ENCODE assay signal across 34 cellular contexts in genomic region chr10:124474502-124475070, GRCh38. TPM values are rescaled to one million over a fixed set of nuclear protein-coding genes. Genes with fewer than 3 reads are reported as not detected.
DNase-seq lines count a peak whose midpoint lies in the region; ATAC-seq and TF ChIP-seq lines count a peak whose summit lies in the region.
"Had no signal": no experiment of that assay in that cellular context is flagged by ENCODE, and none has a peak within 500 bp of the region (broad histone marks: within the 10 kb centered on the region; RNA-seq: fewer than 3 reads in every experiment).

No MANE protein-coding gene starts in this region.

- H3K4me1 ChIP-seq in DND-41 (ENCODE audit: insufficient read depth, low read length) (no peaks in the 10 kb centered on the region), psoas muscle (no peaks in the 10 kb centered on the region)
- H3K4me1 ChIP-seq: breast epithelium, SJCRH30, suprapubic skin had no signal

- H3K27me3 ChIP-seq in DND-41 (ENCODE audit: insufficient read depth, low read length, poor library complexity) (no peaks in the 10 kb centered on the region), psoas muscle (ENCODE audit: insufficient read depth in 3 of 3, low read length in 2 of 3) (no peaks in the 10 kb centered on the region)
- H3K27me3 ChIP-seq: breast epithelium, dorsolateral prefrontal cortex, esophagus squamous epithelium, heart left ventricle, SJCRH30, suprapubic skin had no signal

- no peak overlapping the region for H3K4me3 Mint-ChIP-seq in mesothelial cell of epicardium
- H3K4me3 Mint-ChIP-seq: activated naive CD8-positive, alpha-beta T cell treated with anti-CD3 and anti-CD28 coated beads for 36 hours; natural killer cell; stimulated activated memory B cell treated with anti-CD40 and anti-IgM and Interleukin-4, amounts not matched to agents 10 μg/mL and 1 μg/mL and 100 μg/mL, for 72 hours had no signal

- ATAC-seq in DND-41 (ENCODE audit: insufficient read depth, low read depth) (peak; percentile 55), left lobe of liver (peak; percentile 27), psoas muscle (no peak), HG02763 (IDR thresholded peaks at IDR 0.05; ENCODE audit: unreplicated experiment) (no peak)
- ATAC-seq: heart left ventricle; natural killer cell; stimulated activated memory B cell treated with anti-CD40 and anti-IgM and Interleukin-4, amounts not matched to agents 10 μg/mL and 1 μg/mL and 100 μg/mL, for 72 hours had no signal

- H3K27ac ChIP-seq in DND-41 (ENCODE audit: low read length) (no peak overlapping the region), psoas muscle (no peak overlapping the region)
- H3K27ac ChIP-seq: breast epithelium, dorsolateral prefrontal cortex, esophagus squamous epithelium, heart left ventricle, SJCRH30, suprapubic skin, WERI-Rb-1 had no signal

- H3K9me3 ChIP-seq in DND-41 (ENCODE audit: insufficient read depth, low read length, severe bottlenecking), result no peaks in the 10 kb centered on the region
- no peaks in the 10 kb centered on the region for H3K9me3 ChIP-seq in psoas muscle
- H3K9me3 ChIP-seq: breast epithelium, esophagus squamous epithelium, heart left ventricle, SJCRH30, suprapubic skin had no signal

- intact Hi-C loops in psoas muscle (cut with DNase I), result no loop called here

- H3K27ac Mint-ChIP-seq in mesothelial cell of epicardium, result no peak overlapping the region
- H3K27ac Mint-ChIP-seq: activated naive CD8-positive, alpha-beta T cell treated with anti-CD3 and anti-CD28 coated beads for 36 hours; natural killer cell; stimulated activated memory B cell treated with anti-CD40 and anti-IgM and Interleukin-4, amounts not matched to agents 10 μg/mL and 1 μg/mL and 100 μg/mL, for 72 hours had no signal

- H3K9me3 Mint-ChIP-seq in mesothelial cell of epicardium, result no peaks in the 10 kb centered on the region
- H3K9me3 Mint-ChIP-seq: activated naive CD8-positive, alpha-beta T cell treated with anti-CD3 and anti-CD28 coated beads for 36 hours; natural killer cell; stimulated activated memory B cell treated with anti-CD40 and anti-IgM and Interleukin-4, amounts not matched to agents 10 μg/mL and 1 μg/mL and 100 μg/mL, for 72 hours had no signal

- H3K4me3 ChIP-seq in DND-41 (ENCODE audit: low read depth in 1 of 2, low read length in 2 of 2) (no peak overlapping the region), psoas muscle (no peak overlapping the region)
- no peak overlapping the region for H3K4me3 ChIP-seq in Jurkat, Clone E6-1 (ENCODE audit: low read length)
- H3K4me3 ChIP-seq: breast epithelium, dorsolateral prefrontal cortex, esophagus squamous epithelium, heart left ventricle, SJCRH30, suprapubic skin had no signal

- no peaks in the 10 kb centered on the region for H3K36me3 ChIP-seq in DND-41 (ENCODE audit: insufficient read depth, low read length)
- H3K36me3 ChIP-seq in psoas muscle (ENCODE audit: insufficient read depth in 1 of 2, low read depth in 1 of 2), result no peaks in the 10 kb centered on the region
- H3K36me3 ChIP-seq: breast epithelium, heart left ventricle, SJCRH30, suprapubic skin, WERI-Rb-1 had no signal

- no peak overlapping the region for H2AFZ ChIP-seq in DND-41 (ENCODE audit: low read depth, low read length)

- no peak for TF ChIP-seq CTCF in DND-41 (IDR thresholded peaks at IDR 0.05; ENCODE audit: borderline replicate concordance, extremely low read depth, low read length, poor library complexity, severe bottlenecking)
- no peak for TF ChIP-seq CTCF in mesothelial cell of epicardium (IDR thresholded peaks at IDR 0.05; ENCODE audit: unreplicated experiment)
- no peak for TF ChIP-seq CTCF in psoas muscle (IDR thresholded peaks at IDR 0.05)

- no peaks in the 10 kb centered on the region for H3K36me3 Mint-ChIP-seq in mesothelial cell of epicardium
- H3K36me3 Mint-ChIP-seq: activated naive CD8-positive, alpha-beta T cell treated with anti-CD3 and anti-CD28 coated beads for 36 hours; natural killer cell had no signal

- no peaks in the 10 kb centered on the region for H3K79me2 ChIP-seq in DND-41 (ENCODE audit: insufficient read depth, low read length)

- no peak overlapping the region for H3K4me2 ChIP-seq in DND-41 (ENCODE audit: insufficient read depth, low read length)

- WGBS in psoas muscle, 3 donors, result 65 to 79% (median 78%) methylated on average over 9 of the region's 9 CpGs

- H3K27me3 Mint-ChIP-seq in mesothelial cell of epicardium (ENCODE audit: low read depth), result no peaks in the 10 kb centered on the region
- H3K27me3 Mint-ChIP-seq: activated naive CD8-positive, alpha-beta T cell treated with anti-CD3 and anti-CD28 coated beads for 36 hours; stimulated activated memory B cell treated with anti-CD40 and anti-IgM and Interleukin-4, amounts not matched to agents 10 μg/mL and 1 μg/mL and 100 μg/mL, for 72 hours had no signal

- H3K4me1 Mint-ChIP-seq in mesothelial cell of epicardium, result peaks cover 4% of the 10 kb centered on the region

- peaks cover 19% of the 10 kb centered on the region for H4K20me1 ChIP-seq in DND-41 (ENCODE audit: insufficient read depth, low read length)

- DNase-seq in DND-41, result no peak
- DNase-seq in Jurkat, Clone E6-1 (ENCODE audit: low read depth, low spot score), result peak; percentile 77
- peak; percentile 50 for DNase-seq in NCI-H69 (lab: John Stamatoyannopoulos, UW)
- peak; percentile 74 for DNase-seq in left lobe of liver (ENCODE audit: low spot score)
- DNase-seq in mesothelial cell of epicardium (ENCODE audit: low spot score in 2 of 2, unreplicated experiment in 2 of 2), result no peak
- no peak for DNase-seq in C1 segment of cervical spinal cord (lab: John Stamatoyannopoulos, UW)
- DNase-seq in psoas muscle, result no peak
- DNase-seq: activated CD4-positive, alpha-beta T cell treated with anti-CD3 and anti-CD28 coated beads for 48 hours; activated effector memory CD4-positive, alpha-beta T cell treated with anti-CD3 and anti-CD28 coated beads, Interleukin-2, amount 50 U/mL, for 16 hours; activated naive CD8-positive, alpha-beta T cell treated with anti-CD3 and anti-CD28 coated beads for 36 hours; anterior cingulate cortex; Calu3; dorsolateral prefrontal cortex; esophagus squamous epithelium; foreskin melanocyte; GOT3; heart left ventricle; kidney; midbrain; MM.1S; natural killer cell; NCI-H526; SJCRH30; T-helper 9 cell; WERI-Rb-1 had no signal

- H3K9ac ChIP-seq in DND-41 (ENCODE audit: low read depth, low read length), result no peak overlapping the region

RNA-seq across cellular contexts. Expression of gene LHPP, which starts 13.0 kb away (rescaled TPM):
- polyA plus RNA-seq in Jurkat, Clone E6-1 (2012; ENCODE audit: insufficient read depth, insufficient read length), result 29.3 TPM
- 52.0 TPM for total RNA-seq in left lobe of liver
- 17.3 to 19.6 TPM (median 17.5 TPM) in 3 replicates for total RNA-seq in mesothelial cell of epicardium
- 10 to 100 TPM in 1 of 4 donors, 1 to 10 TPM in 3; 5.6 to 12.8 (median 8.0) TPM for total RNA-seq in psoas muscle
- polyA plus RNA-seq in psoas muscle, result 1 to 10 TPM; 4.7 to 6.1 (median 5.2) TPM

RNA-seq across cellular contexts. Expression of gene NKX1-2, which starts 24.8 kb away (rescaled TPM):
- polyA plus RNA-seq in Jurkat, Clone E6-1 (2012; ENCODE audit: insufficient read depth, insufficient read length), result not detected
- total RNA-seq in left lobe of liver (0.05 TPM), mesothelial cell of epicardium (not detected in 3 replicates), psoas muscle (not detected)
- polyA plus RNA-seq in psoas muscle, result not detected
- total RNA-seq: activated CD8-positive, alpha-beta memory T cell treated with anti-CD3 and anti-CD28 coated beads for 36 hours; activated naive CD8-positive, alpha-beta T cell treated with anti-CD3 and anti-CD28 coated beads for 36 hours; Calu3; chondrocyte; heart left ventricle; kidney; natural killer cell; osteoblast; skeletal muscle tissue; ureter had no signal
- polyA plus RNA-seq: heart left ventricle had no signal

RNA-seq across cellular contexts. Expression of gene OAT, which starts 55.9 kb away (rescaled TPM):
- polyA plus RNA-seq in Jurkat, Clone E6-1 (2012; ENCODE audit: insufficient read depth, insufficient read length), result 44.8 TPM
- 42.7 TPM for total RNA-seq in left lobe of liver
- total RNA-seq in mesothelial cell of epicardium, result 52.5 to 55.1 TPM (median 54.5 TPM) in 3 replicates
- 10 to 100 TPM; 23.2 to 38.6 (median 32.3) TPM for total RNA-seq in psoas muscle
- polyA plus RNA-seq in psoas muscle, result 10 to 100 TPM in 2 of 3 donors, 1 to 10 TPM in 1; 9.5 to 64.5 (median 26.1) TPM

Comparison
In these comparisons a context has a peak if more than half of its experiments do, and no peak if none do; other contexts are left out.
1. ATAC-seq: peak in DND-41 (single experiment) and left lobe of liver (single experiment); none in psoas muscle (0 of 4) and HG02763 (single experiment).
2. DNase-seq: peak in Jurkat, Clone E6-1 (single experiment), NCI-H69 (single experiment) and left lobe of liver (single experiment); none in DND-41 (single experiment), mesothelial cell of epicardium (0 of 2), C1 segment of cervical spinal cord (0 of 14) and psoas muscle (0 of 2).